ENCODE assay signal across 8 cellular contexts in the genomic region with DNA sequence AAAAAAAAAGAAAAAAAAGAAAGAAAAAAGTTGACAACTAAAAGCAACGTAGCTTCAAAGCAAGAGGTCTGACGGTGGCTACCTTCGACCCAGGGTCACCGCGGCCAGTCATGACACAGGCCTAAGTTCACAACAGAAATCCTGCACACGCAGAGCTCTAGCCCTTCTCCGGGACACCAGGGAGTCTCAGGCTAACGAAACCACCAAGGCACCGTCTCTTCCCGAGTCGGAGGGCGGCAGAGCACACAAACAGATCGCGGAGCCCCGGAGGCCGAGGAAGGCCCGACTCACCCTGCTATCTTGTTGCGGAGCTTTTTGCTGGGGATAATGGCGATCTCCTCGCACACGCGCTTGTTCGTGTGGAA.
A peak's percentile ranks its signal among the peaks of the same experiment; 100 is the strongest.
DNase-seq lines count a peak whose midpoint lies in the region; ATAC-seq and TF ChIP-seq lines count a peak whose summit lies in the region.

No MANE protein-coding gene starts in this region.

- H3K36me3 Mint-ChIP-seq in nephron progenitor cell (ENCODE audit: low read depth) = peaks cover 45% of the 10 kb centered on the region

- no peaks in the 10 kb centered on the region for H4K20me1 ChIP-seq in OCI-LY1 (ENCODE audit: insufficient read depth, low read length)

- DNase-seq in epithelial cell of esophagus (ENCODE audit: low read depth) (no peak), nephron progenitor cell (peak; percentile 21), DMS79 (lab: John Stamatoyannopoulos, UW) (no peak), MV-4-11 (lab: John Stamatoyannopoulos, UW) (no peak), HEK293T (ENCODE audit: extremely low spot score) (no peak)
- no peak for DNase-seq in activated CD4-positive, alpha-beta T cell treated with anti-CD3 and anti-CD28 coated beads for 4 hours

- TF ChIP-seq CTCF in OCI-LY1 (IDR thresholded peaks at IDR 0.05; ENCODE audit: low read length) = peak; percentile 11; the same call in 1 of the 2 replicates
- no peak for TF ChIP-seq CTCF in epithelial cell of esophagus (IDR thresholded peaks at IDR 0.05; ENCODE audit: insufficient read depth, low read depth, low read length, missing control alignments)
- TF ChIP-seq CTCF in nephron progenitor cell (IDR thresholded peaks at IDR 0.05) = no peak

- H3K27ac ChIP-seq in OCI-LY1 (ENCODE audit: low read depth, low read length, poor library complexity, severe bottlenecking) = peak overlapping the region; percentile 80

- 0 out of 2 replicates have a peak, but pooled peaks cover 4% of the 10 kb centered on the region for H3F3A ChIP-seq in OCI-LY1 (ENCODE audit: insufficient read depth, low read length)

- H3K9me3 ChIP-seq in OCI-LY1 (ENCODE audit: low read length) = no peaks in the 10 kb centered on the region

- peak overlapping the region; percentile 99 for H3K4me3 ChIP-seq in OCI-LY1 (ENCODE audit: low read depth, low read length, poor library complexity, severe bottlenecking)
- peak overlapping the region; percentile 100 for H3K4me3 ChIP-seq in epithelial cell of esophagus (ENCODE audit: low read length)

- peaks cover 54% of the 10 kb centered on the region for H3K4me1 Mint-ChIP-seq in nephron progenitor cell

- peak overlapping the region; percentile 100 for H3K9ac ChIP-seq in OCI-LY1 (ENCODE audit: low read length)

- H3K27ac Mint-ChIP-seq in nephron progenitor cell = peak overlapping the region; percentile 97

- peaks cover 18% of the 10 kb centered on the region for H3K79me2 ChIP-seq in OCI-LY1 (ENCODE audit: insufficient read depth, low read length)

- 0 out of 2 replicates have a peak, but pooled peaks cover 5% of the 10 kb centered on the region for H3K27me3 ChIP-seq in OCI-LY1 (ENCODE audit: insufficient read depth, low read length)

- CTCF ChIA-PET in HEK293T (lab: Yijun Ruan, JAX) = interaction anchor here (0.5 to 2.7 kb wide), 9 partner anchors 9 to 356 kb away, joined by 3 to 21 read pairs (median 3); no protein-coding TSS in a partner anchor

- peaks cover 19% of the 10 kb centered on the region for H3K4me1 ChIP-seq in OCI-LY1 (ENCODE audit: insufficient read depth, low read length, severe bottlenecking)

- peak; percentile 0 for ATAC-seq in GM18498 (IDR thresholded peaks at IDR 0.05; ENCODE audit: unreplicated experiment)

- H3K9me2 ChIP-seq in OCI-LY1 (ENCODE audit: low read depth, low read length) = no peaks in the 10 kb centered on the region

- POLR2A ChIA-PET in HEK293T (lab: Yijun Ruan, JAX) = interaction anchor here (0.6 to 3.4 kb wide), 19 partner anchors 8 to 938 kb away, joined by 3 to 38 read pairs (median 9); a partner anchor contains a TSS

- H3K36me3 ChIP-seq in OCI-LY1 (ENCODE audit: insufficient read depth, low read length) = peaks cover 50% of the 10 kb centered on the region

- no peaks in the 10 kb centered on the region for H3K9me3 Mint-ChIP-seq in nephron progenitor cell

- H3K4me3 Mint-ChIP-seq in nephron progenitor cell = peak overlapping the region; percentile 96

- no peaks in the 10 kb centered on the region for H3K27me3 Mint-ChIP-seq in nephron progenitor cell (ENCODE audit: low read depth, poor library complexity)

- no peak overlapping the region for H2AFZ ChIP-seq in OCI-LY1 (ENCODE audit: low read length)

- H3K4me2 ChIP-seq in OCI-LY1 (ENCODE audit: low read length) = peak overlapping the region; percentile 65

TF ChIP-seq in HEK293T, 16 proteins besides CTCF, POLR2A, EP300 and RAD21:
- no peak for TF ChIP-seq SP1 (IDR thresholded peaks at IDR 0.05)
- no peak for TF ChIP-seq NFRKB (IDR thresholded peaks at IDR 0.05)
- TF ChIP-seq BHLHE40 (IDR thresholded peaks at IDR 0.05; ENCODE audit: borderline replicate concordance) = no peak
- TF ChIP-seq LEF1 (IDR thresholded peaks at IDR 0.05; ENCODE audit: borderline replicate concordance) = no peak
